In the genomic region with DNA sequence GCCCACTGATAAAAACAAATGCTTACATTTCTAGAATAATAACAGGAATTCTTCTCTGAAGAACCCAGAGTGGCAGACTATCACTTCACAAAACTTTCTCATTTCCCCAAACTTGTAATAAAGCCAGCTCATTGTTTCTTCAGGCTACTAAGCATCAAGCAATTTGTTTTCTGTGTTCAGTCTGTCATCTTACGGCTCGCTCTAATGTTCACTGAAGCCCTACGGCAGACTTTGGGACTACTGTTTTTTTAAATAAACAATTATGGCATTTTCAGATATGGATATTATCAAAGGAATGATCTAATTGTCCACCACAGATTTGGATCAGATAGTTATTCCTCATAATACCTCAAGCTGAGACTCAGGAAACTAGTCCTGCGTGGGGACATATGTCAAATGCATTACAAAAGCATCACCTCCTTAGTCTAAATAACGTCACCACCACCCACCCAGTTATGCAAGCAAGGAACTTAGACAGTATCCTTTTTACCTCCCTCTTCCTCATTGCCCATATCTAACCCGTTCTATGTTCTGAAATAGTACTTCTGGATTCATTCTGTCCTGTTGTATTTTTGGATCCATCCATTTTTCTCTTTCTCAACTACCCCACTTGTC, we compare ENCODE assay signal across 16 cellular contexts.
A peak's percentile ranks its signal among the peaks of the same experiment; 100 is the strongest.
DNase-seq lines count a peak whose midpoint lies in the region; ATAC-seq and TF ChIP-seq lines count a peak whose summit lies in the region.
"Had no signal": no experiment of that assay in that cellular context is flagged by ENCODE, and none has a peak within 500 bp of the region (broad histone marks: within the 10 kb centered on the region; RNA-seq: fewer than 3 reads in every experiment).

No MANE protein-coding gene starts in this region.

- DNase-seq in CD14-positive monocyte (ENCODE audit: low spot score) (no peak), MV-4-11 (lab: John Stamatoyannopoulos, UW) (peak; percentile 13), fibroblast of pulmonary artery (ENCODE audit: low read depth) (peak; percentile 79), GM13977 (ENCODE audit: low spot score) (no peak), NCI-H748 (lab: John Stamatoyannopoulos, UW; ENCODE audit: unreplicated experiment) (no peak)
- no peak for DNase-seq in activated CD4-positive, alpha-beta T cell treated with anti-CD3 and anti-CD28 coated beads, Interleukin-2, amount 10 ng/mL, durations not matched to agents 24 days and 14 days
- DNase-seq: CD8-positive, alpha-beta memory T cell; NCI-H1436; NCI-H1930; NCI-H226; NCI-H524 had no signal

- in situ Hi-C loops in GM13977 (cut with MboI; ENCODE audit: low pct_unique_long_range_greater_than_20kb, low sequenced_read_pairs, unreplicated experiment) = no loop called here

- intact Hi-C loops in CD14-positive monocyte (cut with micrococcal nuclease) = no loop called here
- intact Hi-C loops in activated CD4-positive, alpha-beta T cell treated with anti-CD3 and anti-CD28 coated beads, Interleukin-2, amount 10 ng/mL, durations not matched to agents 24 days and 14 days (cut with micrococcal nuclease) = no loop called here

- H3K9me3 Mint-ChIP-seq in CD14-positive monocyte (peaks cover 0 to 8% (median 6%) of the 10 kb centered on the region in 7 donors), nephron (no peaks in the 10 kb centered on the region)
- H3K9me3 Mint-ChIP-seq in activated CD4-positive, alpha-beta T cell treated with anti-CD3 and anti-CD28 coated beads, Interleukin-2, amount 10 ng/mL, durations not matched to agents 24 days and 14 days = no peaks in the 10 kb centered on the region

- H3K4me3 Mint-ChIP-seq in CD14-positive monocyte (no peak overlapping the region), nephron (no peak overlapping the region)
- no peak overlapping the region for H3K4me3 Mint-ChIP-seq in activated CD4-positive, alpha-beta T cell treated with anti-CD3 and anti-CD28 coated beads, Interleukin-2, amount 10 ng/mL, durations not matched to agents 24 days and 14 days
- H3K4me3 Mint-ChIP-seq: CD8-positive, alpha-beta memory T cell had no signal

- H3K27ac Mint-ChIP-seq in CD14-positive monocyte = peak overlapping the region in 5 of 7 donors; percentile 28 to 64 (median 52)
- peak overlapping the region in 2 of 3 experiments; percentile 50 to 57 for H3K27ac Mint-ChIP-seq in nephron
- no peak overlapping the region for H3K27ac Mint-ChIP-seq in activated CD4-positive, alpha-beta T cell treated with anti-CD3 and anti-CD28 coated beads, Interleukin-2, amount 10 ng/mL, durations not matched to agents 24 days and 14 days
- H3K27ac Mint-ChIP-seq: CD8-positive, alpha-beta memory T cell had no signal

- no peak overlapping the region for H3K4me3 ChIP-seq in fibroblast of pulmonary artery (replicated peaks; ENCODE audit: low read depth, low read length)
- H3K4me3 ChIP-seq: BLaER1, SK-N-MC had no signal

- no peak for ATAC-seq in HG03095 (IDR thresholded peaks at IDR 0.05; ENCODE audit: unreplicated experiment)
- ATAC-seq: Panc1 had no signal

- H3K4me1 Mint-ChIP-seq in CD14-positive monocyte (peaks cover 25% of the 10 kb centered on the region), nephron (peaks cover 30% of the 10 kb centered on the region)
- H3K4me1 Mint-ChIP-seq in activated CD4-positive, alpha-beta T cell treated with anti-CD3 and anti-CD28 coated beads, Interleukin-2, amount 10 ng/mL, durations not matched to agents 24 days and 14 days = no peaks in the 10 kb centered on the region

- TF ChIP-seq CTCF in CD14-positive monocyte (IDR thresholded peaks at IDR 0.05) (no peak), fibroblast of pulmonary artery (IDR thresholded peaks at IDR 0.05; ENCODE audit: low read length, missing control alignments) (no peak), nephron (IDR thresholded peaks at IDR 0.05; ENCODE audit: unreplicated experiment in 3 of 3) (no peak), GM13977 (IDR thresholded peaks at IDR 0.05; ENCODE audit: extremely low read depth, insufficient read depth, missing control alignments) (no peak)

- H3K27me3 Mint-ChIP-seq in CD14-positive monocyte (ENCODE audit: low read depth in 3 of 3) (peaks cover 0 to 5% (median 0%) of the 10 kb centered on the region in 3 donors), nephron (ENCODE audit: low read depth) (no peaks in the 10 kb centered on the region)
- H3K27me3 Mint-ChIP-seq in activated CD4-positive, alpha-beta T cell treated with anti-CD3 and anti-CD28 coated beads, Interleukin-2, amount 10 ng/mL, durations not matched to agents 24 days and 14 days = no peaks in the 10 kb centered on the region
- H3K27me3 Mint-ChIP-seq: CD8-positive, alpha-beta memory T cell had no signal

- H3K36me3 Mint-ChIP-seq in CD14-positive monocyte = no peaks in the 10 kb centered on the region
- H3K36me3 Mint-ChIP-seq in nephron (ENCODE audit: low read depth) = no peaks in the 10 kb centered on the region
- H3K36me3 Mint-ChIP-seq in activated CD4-positive, alpha-beta T cell treated with anti-CD3 and anti-CD28 coated beads, Interleukin-2, amount 10 ng/mL, durations not matched to agents 24 days and 14 days (ENCODE audit: low read depth) = no peaks in the 10 kb centered on the region

Comparison
In these comparisons a context has a peak if more than half of its experiments do, and no peak if none do; other contexts are left out.
1. DNase-seq: peak in MV-4-11 (single experiment) and fibroblast of pulmonary artery (single experiment); none in CD14-positive monocyte (single experiment), GM13977 (single experiment), activated CD4-positive, alpha-beta T cell treated with anti-CD3 and anti-CD28 coated beads, Interleukin-2, amount 10 ng/mL, durations not matched to agents 24 days and 14 days (single experiment) and NCI-H748 (single experiment).